ENCODE assay signal across 8 cellular contexts in genomic region chr10:73543-74265, GRCh38. TPM values are rescaled to one million over a fixed set of nuclear protein-coding genes. Genes with fewer than 3 reads are reported as not detected.
DNase-seq lines count a peak whose midpoint lies in the region; ATAC-seq, FAIRE-seq and TF ChIP-seq lines count a peak whose summit lies in the region.
"Not testable (repeated sequence)": the region's sequence is repeated elsewhere in the genome, so short reads cannot be mapped to it uniquely, and the experiment has no call there.

No MANE protein-coding gene starts in this region.

- not testable (repeated sequence) for H3K4me1 Mint-ChIP-seq in CD8-positive, alpha-beta memory T cell; activated T-cell treated with anti-CD3 and anti-CD28 coated beads, Interleukin-2, amount 50 U/mL, for 4 hours (ENCODE audit: low read depth); immature natural killer cell

- not testable (repeated sequence) for TF ChIP-seq EP300 in stomach (IDR thresholded peaks at IDR 0.05)

- peak; percentile 35 to 53 (median 48) for TF ChIP-seq CTCF in pancreas (IDR thresholded peaks at IDR 0.05)
- peak in 5 of 7 experiments; percentile 5 to 72 (median 42) for TF ChIP-seq CTCF in stomach (IDR thresholded peaks at IDR 0.05)

- H3K9me3 ChIP-seq in CD8-positive, alpha-beta memory T cell (ENCODE audit: low read length); ectodermal cell (ENCODE audit: control insufficient read depth, low read length); pancreas; stomach: not testable (repeated sequence)

- not testable (repeated sequence) for H3K9me3 Mint-ChIP-seq in CD8-positive, alpha-beta memory T cell; activated T-cell treated with anti-CD3 and anti-CD28 coated beads, Interleukin-2, amount 50 U/mL, for 4 hours; immature natural killer cell

- H3K4me3 ChIP-seq in CD8-positive, alpha-beta memory T cell (ENCODE audit: low read length) = not testable (repeated sequence)
- peak overlapping the region; percentile 61 for H3K4me3 ChIP-seq in ectodermal cell (ENCODE audit: insufficient read depth, low read depth, low read length)
- H3K4me3 ChIP-seq in pancreas = peak overlapping the region; percentile 29 to 53 (median 44)
- H3K4me3 ChIP-seq in stomach = peak overlapping the region; percentile 49 to 74 (median 56)

- not testable (repeated sequence) for H3K27ac ChIP-seq in CD8-positive, alpha-beta memory T cell (ENCODE audit: low read depth, low read length); ectodermal cell (ENCODE audit: insufficient read depth, low read depth, low read length, poor library complexity, severe bottlenecking); pancreas
- H3K27ac ChIP-seq in stomach = peak overlapping the region in 1 of 5 donors; percentile 14

- H3K27ac Mint-ChIP-seq in CD8-positive, alpha-beta memory T cell; immature natural killer cell: not testable (repeated sequence)

- H3K4me3 Mint-ChIP-seq in CD8-positive, alpha-beta memory T cell = peak overlapping the region; percentile 31 to 80 (median 71)
- H3K4me3 Mint-ChIP-seq in activated T-cell treated with anti-CD3 and anti-CD28 coated beads, Interleukin-2, amount 50 U/mL, for 4 hours = peak overlapping the region; percentile 77
- peak overlapping the region; percentile 62 to 76 (median 67) for H3K4me3 Mint-ChIP-seq in immature natural killer cell

- not testable (repeated sequence) for FAIRE-seq in pancreas (lab: Jason Lieb, UNC)

- ATAC-seq in activated T-cell treated with anti-CD3 and anti-CD28 coated beads, Interleukin-2, amount 50 U/mL, for 4 hours = peak; percentile 27 to 33
- peak; percentile 63 to 80 (median 75) for ATAC-seq in pancreas

- not testable (repeated sequence) for H3K36me3 ChIP-seq in CD8-positive, alpha-beta memory T cell (ENCODE audit: insufficient read depth, low read length); ectodermal cell (ENCODE audit: control insufficient read depth, insufficient read depth, low read length); pancreas; stomach

- POLR2A ChIA-PET in CD8-positive, alpha-beta memory T cell (lab: Charles Lee) = not testable (repeated sequence)

- H3K27me3 ChIP-seq in CD8-positive, alpha-beta memory T cell (ENCODE audit: insufficient read depth, low read length, poor library complexity, severe bottlenecking); pancreas: not testable (repeated sequence)
- peaks cover 26% of the 10 kb centered on the region for H3K27me3 ChIP-seq in ectodermal cell (ENCODE audit: control insufficient read depth, insufficient read depth, low read length, poor library complexity, severe bottlenecking)
- peaks cover 0 to 32% (median 0%) of the 10 kb centered on the region in 3 donors for H3K27me3 ChIP-seq in stomach

- peak in 4 of 5 donors; percentile 8 to 52 (median 23) for DNase-seq in CD8-positive, alpha-beta memory T cell
- peak; percentile 43 for DNase-seq in HuH-7 (ENCODE audit: low spot score)
- peak; percentile 35 for DNase-seq in RPMI7951 (ENCODE audit: low read depth)
- DNase-seq in activated T-cell treated with anti-CD3 and anti-CD28 coated beads, Interleukin-2, amount 50 U/mL, for 4 hours = peak; percentile 31
- peak in 2 of 3 donors; percentile 18 to 22 for DNase-seq in immature natural killer cell
- DNase-seq in pancreas = peak; percentile 41 to 87 (median 61)
- peak; percentile 59 for DNase-seq in stomach

- not testable (repeated sequence) for H3K4me1 ChIP-seq in CD8-positive, alpha-beta memory T cell (ENCODE audit: insufficient read depth, low read length); ectodermal cell (ENCODE audit: control insufficient read depth, insufficient read depth, low read length); pancreas
- H3K4me1 ChIP-seq in stomach = peaks cover 0 to 16% (median 12%) of the 10 kb centered on the region in 4 donors

- H3K36me3 Mint-ChIP-seq in CD8-positive, alpha-beta memory T cell; activated T-cell treated with anti-CD3 and anti-CD28 coated beads, Interleukin-2, amount 50 U/mL, for 4 hours (ENCODE audit: insufficient read depth); immature natural killer cell: not testable (repeated sequence)

- intact Hi-C loops in pancreas (cut with DNase I); stomach (cut with DNase I; ENCODE audit: low total_unique reads): not testable (repeated sequence)

- CTCF ChIA-PET in CD8-positive, alpha-beta memory T cell (lab: Charles Lee) = interaction anchor here (1.0 to 1.2 kb wide), 2 partner anchors 11 to 16 kb away, joined by 3 to 5 read pairs; no protein-coding TSS in a partner anchor

- 17 to 20% methylated on average over 63 to 65 of the region's 65 CpGs for WGBS in ectodermal cell, 2 experiments
- WGBS in pancreas, 2 donors = 1 to 6% methylated on average over 40 to 65 of the region's 65 CpGs
- WGBS in stomach, 5 donors = 5 to 12% (median 9%) methylated on average over 40 to 65 of the region's 65 CpGs

- not testable (repeated sequence) for TF ChIP-seq POLR2A in stomach (IDR thresholded peaks at IDR 0.05)

- peaks cover 4 to 18% of the 10 kb centered on the region in 2 donors for H3K27me3 Mint-ChIP-seq in CD8-positive, alpha-beta memory T cell
- H3K27me3 Mint-ChIP-seq in activated T-cell treated with anti-CD3 and anti-CD28 coated beads, Interleukin-2, amount 50 U/mL, for 4 hours (ENCODE audit: low read depth) = peaks cover 26% of the 10 kb centered on the region
- H3K27me3 Mint-ChIP-seq in immature natural killer cell (ENCODE audit: low read depth in 3 of 3) = not testable (repeated sequence)

RNA-seq across cellular contexts. Expression of gene TUBB8, which starts 24.6 kb away (rescaled TPM):
- not detected for total RNA-seq in CD8-positive, alpha-beta memory T cell
- polyA plus RNA-seq in CD8-positive, alpha-beta memory T cell = not detected
- not detected in 2 replicates for total RNA-seq in RPMI7951 (2014; rRNA removed; shearing (Covaris generic))
- not detected for total RNA-seq in activated T-cell treated with anti-CD3 and anti-CD28 coated beads, Interleukin-2, amount 50 U/mL, for 4 hours
- polyA plus RNA-seq in ectodermal cell (2013, experiment 1 of 4) = not detected
- 0.36 TPM for polyA plus RNA-seq in ectodermal cell (2013, experiment 2 of 4)
- polyA plus RNA-seq in ectodermal cell (2013, experiment 3 of 4) = 0.37 TPM
- 0.41 TPM for polyA plus RNA-seq in ectodermal cell (2013, experiment 4 of 4)
- polyA plus RNA-seq in immature natural killer cell (not detected), pancreas (under 1 TPM; 0.16 to 0.46 TPM), stomach (under 1 TPM in 1 of 3 donors, not detected in 2; 0.15 TPM)
- total RNA-seq in pancreas (under 1 TPM in 1 of 6 donors, not detected in 5; 0.09 TPM), stomach (not detected)
